Comparison of ENCODE assay signal across 22 cellular contexts in genomic region chr10:106106114-106106513, GRCh38.
DNase-seq lines count a peak whose midpoint lies in the region; ATAC-seq, FAIRE-seq and TF ChIP-seq lines count a peak whose summit lies in the region.
"Had no signal": no experiment of that assay in that cellular context is flagged by ENCODE, and none has a peak within 500 bp of the region (broad histone marks: within the 10 kb centered on the region; RNA-seq: fewer than 3 reads in every experiment).

No MANE protein-coding gene starts in this region.

- no peak overlapping the region for H3K9ac ChIP-seq in liver (ENCODE audit: low read depth in 1 of 2, low read length in 2 of 2)
- no peak overlapping the region for H3K9ac ChIP-seq in HepG2 (ENCODE audit: insufficient read depth, low read depth, low read length)
- H3K9ac ChIP-seq: BLaER1 treated with 17β-estradiol and CSF1 and Interleukin-3, amounts not matched to agents 10 nM and 100 nM had no signal

- H3K27me3 ChIP-seq in liver (ENCODE audit: control insufficient read depth in 4 of 4, insufficient read depth in 4 of 4, low read length in 3 of 4) (no peaks in the 10 kb centered on the region), HepG2 (ENCODE audit: control insufficient read depth in 1 of 2, insufficient read depth in 2 of 2, low read length in 2 of 2) (no peaks in the 10 kb centered on the region; a peak in 1 of 5 replicates), body of pancreas (no peaks in the 10 kb centered on the region), hepatocyte (no peaks in the 10 kb centered on the region), right lobe of liver (no peaks in the 10 kb centered on the region)
- H3K27me3 ChIP-seq: BLaER1 treated with 17β-estradiol and CSF1 and Interleukin-3, amounts not matched to agents 10 nM and 100 nM had no signal

- no peak overlapping the region for H3K4me2 ChIP-seq in HepG2 (ENCODE audit: low read depth, low read length)
- no peak overlapping the region for H3K4me2 ChIP-seq in hepatocyte
- H3K4me2 ChIP-seq: A549; BLaER1 treated with 17β-estradiol and CSF1 and Interleukin-3, amounts not matched to agents 10 nM and 100 nM had no signal

- no peak for TF ChIP-seq CTCF in liver (IDR thresholded peaks at IDR 0.05; ENCODE audit: low read depth, low read length, missing input control)
- no peak for TF ChIP-seq CTCF in HepG2 (CRISPR knock-in tag; IDR thresholded peaks at IDR 0.05)
- TF ChIP-seq CTCF in body of pancreas (IDR thresholded peaks at IDR 0.05), result no peak
- no peak for TF ChIP-seq CTCF in hepatocyte (IDR thresholded peaks at IDR 0.05; ENCODE audit: poor library complexity)
- no peak for TF ChIP-seq CTCF in right lobe of liver (IDR thresholded peaks at IDR 0.05)

- CTCF ChIA-PET in HepG2 (lab: Yijun Ruan, JAX; ENCODE audit: low intra/inter-chr PET ratio, low total read pairs), result no interaction called here

- TF ChIP-seq EP300 in HepG2 (IDR thresholded peaks at IDR 0.05; ENCODE audit: low read depth in 2 of 2, low read length in 2 of 2) (no peak), HepG2 (CRISPR knock-in tag; IDR thresholded peaks at IDR 0.05; ENCODE audit: borderline replicate concordance) (no peak)

- 58% methylated on average over 2 of the region's 2 CpGs for WGBS in liver
- 0% methylated on average over 2 of the region's 2 CpGs for WGBS in HepG2 (ENCODE audit: low lambda C conversion rate)
- 30 to 43% methylated on average over 2 of the region's 2 CpGs for WGBS in body of pancreas, 2 donors
- WGBS in hepatocyte (ENCODE audit: low lambda C conversion rate, missing lambda C conversion rate), result 53% methylated on average over 2 of the region's 2 CpGs
- 46% methylated on average over 2 of the region's 2 CpGs for WGBS in right lobe of liver (ENCODE audit: insufficient coverage, low coverage, low lambda C conversion rate, missing lambda C conversion rate)

- DNase-seq in HepG2 (ENCODE audit: low spot score) (no peak), body of pancreas (peak in 2 of 4 donors; percentile 12 to 18), hepatocyte (ENCODE audit: low spot score) (peak; percentile 59), right lobe of liver (no peak), nucleus accumbens (lab: John Stamatoyannopoulos, UW) (no peak)
- no peak for DNase-seq in stimulated activated CD4-positive, alpha-beta T cell treated with anti-CD3 and anti-CD28 coated beads, Interleukin-15, amount 100 ng/mL, for 24 hours
- DNase-seq: AML-193; Caco-2; Calu3; CD4-positive, alpha-beta T cell; CD8-positive, alpha-beta T cell; DMS79 treated with DMSO at 0.1 percent for 48 hours; GF-D8 had no signal

- H2AFZ ChIP-seq in HepG2 (ENCODE audit: low read length), result no peak overlapping the region
- no peak overlapping the region for H2AFZ ChIP-seq in hepatocyte

- H3K9me2 ChIP-seq in hepatocyte (replicated peaks; ENCODE audit: insufficient read depth), result no peaks in the 10 kb centered on the region

- intact Hi-C loops in HepG2 (cut with micrococcal nuclease; ENCODE audit: unreplicated experiment) (no loop called here), body of pancreas (cut with DNase I) (no loop called here), right lobe of liver (cut with DNase I) (no loop called here)

- H3K27ac ChIP-seq in liver (ENCODE audit: low read depth in 1 of 2, low read length in 2 of 2) (no peak overlapping the region), HepG2 (ENCODE audit: extremely low read length, insufficient read depth, low read length) (no peak overlapping the region), body of pancreas (no peak overlapping the region), hepatocyte (no peak overlapping the region), right lobe of liver (peak overlapping the region in 1 of 3 donors; percentile 37)
- H3K27ac ChIP-seq: 22Rv1; A549; BLaER1 treated with 17β-estradiol and CSF1 and Interleukin-3, amounts not matched to agents 10 nM and 100 nM; C4-2B had no signal

- no peak overlapping the region for H3K4me3 ChIP-seq in liver (ENCODE audit: low read depth in 1 of 3, low read length in 3 of 3)
- H3K4me3 ChIP-seq in HepG2 (replicated peaks in 1 of 3; ENCODE audit: insufficient read depth in 1 of 3, low read depth in 2 of 3, low read length in 3 of 3), result no peak overlapping the region
- H3K4me3 ChIP-seq in body of pancreas, result no peak overlapping the region
- no peak overlapping the region for H3K4me3 ChIP-seq in hepatocyte
- no peak overlapping the region for H3K4me3 ChIP-seq in right lobe of liver
- H3K4me3 ChIP-seq: A549; BLaER1 treated with 17β-estradiol and CSF1 and Interleukin-3, amounts not matched to agents 10 nM and 100 nM had no signal

- no peaks in the 10 kb centered on the region for H3K36me3 ChIP-seq in liver (ENCODE audit: control insufficient read depth in 4 of 4, insufficient read depth in 3 of 4, low read depth in 1 of 4, low read length in 3 of 4)
- no peaks in the 10 kb centered on the region for H3K36me3 ChIP-seq in HepG2 (replicated peaks in 1 of 2; ENCODE audit: control insufficient read depth in 1 of 2, insufficient read depth in 2 of 2, low read length in 2 of 2)
- H3K36me3 ChIP-seq in body of pancreas (replicated peaks in 1 of 2; ENCODE audit: insufficient read depth in 1 of 2, low read depth in 2 of 2), result no peaks in the 10 kb centered on the region
- H3K36me3 ChIP-seq in hepatocyte (replicated peaks; ENCODE audit: insufficient read depth, low read depth), result no peaks in the 10 kb centered on the region
- no peaks in the 10 kb centered on the region for H3K36me3 ChIP-seq in right lobe of liver
- H3K36me3 ChIP-seq: BLaER1 treated with 17β-estradiol and CSF1 and Interleukin-3, amounts not matched to agents 10 nM and 100 nM had no signal

- TF ChIP-seq POLR2A in HepG2 (IDR thresholded peaks at IDR 0.05; ENCODE audit: insufficient read depth in 1 of 2, low read depth in 2 of 2, low read length in 2 of 2), result no peak
- no peak for TF ChIP-seq POLR2A in body of pancreas (IDR thresholded peaks at IDR 0.05)
- TF ChIP-seq POLR2A in right lobe of liver (IDR thresholded peaks at IDR 0.05), result no peak

- no peaks in the 10 kb centered on the region for H3K9me3 ChIP-seq in liver (ENCODE audit: control insufficient read depth in 4 of 4, low read length in 3 of 4)
- peaks cover 86% of the 10 kb centered on the region for H3K9me3 ChIP-seq in HepG2 (ENCODE audit: low read length)
- H3K9me3 ChIP-seq in body of pancreas, result no peaks in the 10 kb centered on the region
- H3K9me3 ChIP-seq in hepatocyte (ENCODE audit: low read depth), result no peaks in the 10 kb centered on the region
- H3K9me3 ChIP-seq in right lobe of liver, result no peaks in the 10 kb centered on the region
- H3K9me3 ChIP-seq: BLaER1 treated with 17β-estradiol and CSF1 and Interleukin-3, amounts not matched to agents 10 nM and 100 nM; Caco-2 had no signal

- POLR2A ChIA-PET in HepG2 (lab: Yijun Ruan, JAX), result no interaction called here

- H4K20me1 ChIP-seq in HepG2 (ENCODE audit: insufficient read depth, low read length) (no peaks in the 10 kb centered on the region), hepatocyte (ENCODE audit: insufficient read depth, poor library complexity, severe bottlenecking) (no peaks in the 10 kb centered on the region)
- H4K20me1 ChIP-seq: BLaER1 treated with 17β-estradiol and CSF1 and Interleukin-3, amounts not matched to agents 10 nM and 100 nM had no signal

- H3K79me2 ChIP-seq in HepG2 (ENCODE audit: insufficient read depth, low read length) (no peaks in the 10 kb centered on the region), hepatocyte (no peaks in the 10 kb centered on the region)

- no peak for TF ChIP-seq RAD21 in liver (IDR thresholded peaks at IDR 0.05)
- no peak for TF ChIP-seq RAD21 in HepG2 (CRISPR knock-in tag; IDR thresholded peaks at IDR 0.05)

- H3K4me1 ChIP-seq in liver (ENCODE audit: control insufficient read depth in 4 of 4, insufficient read depth in 4 of 4, low read length in 3 of 4) (peaks cover 1 to 9% (median 2%) of the 10 kb centered on the region in 4 donors), HepG2 (ENCODE audit: insufficient read depth, low read length) (no peaks in the 10 kb centered on the region), body of pancreas (no peaks in the 10 kb centered on the region), hepatocyte (ENCODE audit: insufficient read depth) (no peaks in the 10 kb centered on the region), right lobe of liver (peaks cover 0 to 15% (median 0%) of the 10 kb centered on the region in 4 donors)
- H3K4me1 ChIP-seq: A549; BLaER1 treated with 17β-estradiol and CSF1 and Interleukin-3, amounts not matched to agents 10 nM and 100 nM; Caco-2 had no signal

- ATAC-seq in HepG2 (no peak), body of pancreas (peak; percentile 64), right lobe of liver (peak; percentile 75 to 98 (median 95)), GM19455 (IDR thresholded peaks at IDR 0.05; ENCODE audit: unreplicated experiment) (no peak)
- ATAC-seq: A549; CD8-positive, alpha-beta T cell had no signal

- in situ Hi-C loops in HepG2 (cut with HindIII; ENCODE audit: extremely low pct_ligation_motif_present, low pct_unique_long_range_greater_than_20kb), result no loop called here

- BruUV-seq in HepG2 (replicated peaks; lab: Mats Ljungman, UMichigan), result no TSS peak

- FAIRE-seq in HepG2 (lab: Jason Lieb, UNC), result no peak
- FAIRE-seq: A549, D721Med, G401.6, GM12891 had no signal

TF ChIP-seq in liver, 16 proteins besides CTCF, POLR2A, EP300 and RAD21 (continues in another document):
- TF ChIP-seq FOXA1 (IDR thresholded peaks at IDR 0.05) (no peak), JUND (IDR thresholded peaks at IDR 0.05) (peak; percentile 58 to 78), EGR1 (IDR thresholded peaks at IDR 0.05; ENCODE audit: low read depth in 2 of 2) (no peak), NR2F2 (IDR thresholded peaks at IDR 0.05) (no peak), ATF3 (IDR thresholded peaks at IDR 0.05) (no peak), RXRA (IDR thresholded peaks at IDR 0.05) (peak in 1 of 2 donors; percentile 40), FOXA2 (IDR thresholded peaks at IDR 0.05) (no peak)

TF ChIP-seq in HepG2, 621 proteins besides CTCF, POLR2A, EP300 and RAD21 (continues in another document):
- TF ChIP-seq TAF1 (CRISPR knock-in tag; IDR thresholded peaks at IDR 0.05), result no peak
- TF ChIP-seq PCBP1 (IDR thresholded peaks at IDR 0.05; ENCODE audit: borderline replicate concordance, low read depth, low read length), result no peak
- no peak for TF ChIP-seq ZNF512 (CRISPR knock-in tag; IDR thresholded peaks at IDR 0.05)

Comparison
In these comparisons a context has a peak if more than half of its experiments do, and no peak if none do; other contexts are left out.
1. ATAC-seq: peak in body of pancreas (single experiment) and right lobe of liver (4 of 4); none in HepG2 (single experiment) and GM19455 (single experiment).